9 cellular contexts compared by ENCODE assay signal in the genomic region with DNA sequence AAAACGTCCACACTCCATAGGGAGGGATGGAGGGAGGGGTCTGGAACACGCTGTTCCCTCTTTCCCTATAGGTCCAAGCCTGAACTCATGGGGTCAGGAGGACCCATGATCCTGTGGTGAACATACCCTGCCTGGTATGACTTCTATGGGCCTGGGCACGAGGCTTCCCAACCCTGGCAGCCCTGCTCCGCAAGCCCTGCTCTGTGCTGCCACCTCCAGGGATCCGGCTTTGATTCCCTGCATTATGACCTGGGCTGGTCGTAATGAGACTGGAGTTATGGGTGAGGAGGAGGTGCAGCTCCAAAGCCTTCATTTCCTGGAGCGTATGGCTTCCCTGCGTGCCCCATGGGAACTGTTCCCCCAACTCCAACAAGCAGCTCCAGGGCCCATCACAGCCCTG. TPM values are rescaled to one million over a fixed set of nuclear protein-coding genes. Genes with fewer than 3 reads are reported as not detected.
A peak's percentile ranks its signal among the peaks of the same experiment; 100 is the strongest.
DNase-seq lines count a peak whose midpoint lies in the region; ATAC-seq, FAIRE-seq and TF ChIP-seq lines count a peak whose summit lies in the region.
"Had no signal": no experiment of that assay in that cellular context is flagged by ENCODE, and none has a peak within 500 bp of the region (broad histone marks: within the 10 kb centered on the region; RNA-seq: fewer than 3 reads in every experiment).

No MANE protein-coding gene starts in this region.

- H2AK5ac ChIP-seq in mesendoderm (ENCODE audit: low read length): no peak overlapping the region

- TF ChIP-seq RAD21 in K562 (CRISPR knock-in tag; conservative IDR thresholded peaks at IDR 0.05 in 1 of 2, IDR thresholded peaks at IDR 0.05 in 1 of 2): no peak

- no peaks in the 10 kb centered on the region for H3K36me3 ChIP-seq in Caco-2 (ENCODE audit: control insufficient read depth, insufficient read depth, low read length)
- H3K36me3 ChIP-seq in K562 (ENCODE audit: control insufficient read depth, insufficient read depth, low read length): no peaks in the 10 kb centered on the region
- H3K36me3 ChIP-seq in mesendoderm (ENCODE audit: control insufficient read depth, insufficient read depth, low read length): no peaks in the 10 kb centered on the region

- no peak overlapping the region for H2AFZ ChIP-seq in K562 (ENCODE audit: low read depth, low read length)

- no peak overlapping the region for H3K4ac ChIP-seq in mesendoderm (ENCODE audit: low read depth, low read length)

- peaks cover 24% of the 10 kb centered on the region; the same call in 1 of the 2 replicates for H4K20me1 ChIP-seq in K562 (replicated peaks; ENCODE audit: control insufficient read depth, insufficient read depth, low read length)

- H3K9me3 ChIP-seq in Caco-2: no peaks in the 10 kb centered on the region
- no peaks in the 10 kb centered on the region for H3K9me3 ChIP-seq in K562 (replicated peaks; ENCODE audit: control insufficient read depth, insufficient read depth, low read depth, low read length)

- POLR2A ChIA-PET in Caco-2 (lab: Charles Lee): no interaction called here
- POLR2A ChIA-PET in K562 (lab: Yijun Ruan, JAX): interaction anchor here (0.9 kb wide), 1 partner anchor 47 kb away, joined by 3 read pairs; no protein-coding TSS in a partner anchor

- no peak overlapping the region for H2BK15ac ChIP-seq in mesendoderm (replicated peaks; ENCODE audit: low read depth)

- H3K4me2 ChIP-seq in K562 (ENCODE audit: insufficient read depth, low read length) (no peak overlapping the region), mesendoderm (ENCODE audit: low read length) (no peak overlapping the region)

- no peak for ATAC-seq in K562
- no peak for ATAC-seq in HG02759 (IDR thresholded peaks at IDR 0.05; ENCODE audit: unreplicated experiment)
- no peak for ATAC-seq in activated T-cell treated with anti-CD3 and anti-CD28 coated beads, Interleukin-2, amount 50 U/mL, for 4 hours
- ATAC-seq in GM21737 (IDR thresholded peaks at IDR 0.05; ENCODE audit: unreplicated experiment): no peak

- H3K56ac ChIP-seq in mesendoderm (ENCODE audit: low read length): no peak overlapping the region

- peaks cover 27% of the 10 kb centered on the region for H3K27me3 Mint-ChIP-seq in Caco-2 (ENCODE audit: insufficient read depth, unreplicated experiment)
- peaks cover 54% of the 10 kb centered on the region for H3K27me3 Mint-ChIP-seq in activated T-cell treated with anti-CD3 and anti-CD28 coated beads, Interleukin-2, amount 50 U/mL, for 4 hours (ENCODE audit: low read depth)

- FAIRE-seq in HTR-8/SVneo (lab: Jason Lieb, UNC) (peak; percentile 85), K562 (lab: Jason Lieb, UNC) (no peak)

- H3K79me2 ChIP-seq in K562 (ENCODE audit: control insufficient read depth, insufficient read depth, low read length) (no peaks in the 10 kb centered on the region), mesendoderm (ENCODE audit: control insufficient read depth, insufficient read depth, low read length) (no peaks in the 10 kb centered on the region)

- H3K27ac Mint-ChIP-seq in Caco-2 (ENCODE audit: unreplicated experiment): no peak overlapping the region

- H3K4me1 ChIP-seq in Caco-2 (no peaks in the 10 kb centered on the region), K562 (replicated peaks in 1 of 2; ENCODE audit: control insufficient read depth in 2 of 2, insufficient read depth in 2 of 2, low read length in 2 of 2) (peaks cover 0 to 6% of the 10 kb centered on the region in 2 experiments; a peak in 1 of 5 replicates), mesendoderm (ENCODE audit: control insufficient read depth, low read depth, low read length) (no peaks in the 10 kb centered on the region)

- H3K9me3 Mint-ChIP-seq in Caco-2 (ENCODE audit: unreplicated experiment): no peaks in the 10 kb centered on the region
- no peaks in the 10 kb centered on the region for H3K9me3 Mint-ChIP-seq in activated T-cell treated with anti-CD3 and anti-CD28 coated beads, Interleukin-2, amount 50 U/mL, for 4 hours

- no peak for TF ChIP-seq EP300 in K562 (IDR thresholded peaks at IDR 0.05; ENCODE audit: low read length)

- DNase-seq in Caco-2 (peak in 1 of 2 experiments; percentile 52), HTR-8/SVneo (ENCODE audit: insufficient read length, low spot score) (peak; percentile 66), K562 (ENCODE audit: extremely low read depth in 1 of 4, low spot score in 3 of 4) (no peak), mesendoderm (peak; percentile 48), cortex of kidney (lab: John Stamatoyannopoulos, UW) (no peak)
- DNase-seq in activated T-cell treated with anti-CD3 and anti-CD28 coated beads, Interleukin-2, amount 50 U/mL, for 4 hours: no peak

- H3K23ac ChIP-seq in mesendoderm (ENCODE audit: low read length): no peak overlapping the region

- no peak overlapping the region for H3K4me3 Mint-ChIP-seq in Caco-2 (ENCODE audit: unreplicated experiment)
- H3K4me3 Mint-ChIP-seq in activated T-cell treated with anti-CD3 and anti-CD28 coated beads, Interleukin-2, amount 50 U/mL, for 4 hours: no peak overlapping the region

- no peaks in the 10 kb centered on the region for H3K9me1 ChIP-seq in K562 (ENCODE audit: control insufficient read depth, insufficient read depth, low read length)

- no peak overlapping the region for H3K18ac ChIP-seq in mesendoderm (ENCODE audit: low read length)

- no peak for TF ChIP-seq POLR2A in K562 (conservative IDR thresholded peaks at IDR 0.05)

- H3K9ac ChIP-seq in K562 (ENCODE audit: insufficient read depth in 1 of 2, low read depth in 2 of 2, low read length in 2 of 2) (no peak overlapping the region), mesendoderm (ENCODE audit: low read length) (no peak overlapping the region)

- no peak overlapping the region for H4K8ac ChIP-seq in mesendoderm (ENCODE audit: low read depth, low read length)

- H3K27me3 ChIP-seq in Caco-2 (replicated peaks; ENCODE audit: control insufficient read depth, insufficient read depth, low read length) (no peaks in the 10 kb centered on the region; the same call in none of the 2 replicates), K562 (ENCODE audit: control insufficient read depth in 2 of 2, insufficient read depth in 2 of 2, low read length in 2 of 2) (peaks cover 8 to 46% of the 10 kb centered on the region in 2 experiments; a peak in 4 of 5 replicates), mesendoderm (ENCODE audit: insufficient read depth, low read length, poor library complexity) (peaks cover 18% of the 10 kb centered on the region)

- no TSS peak for BruUV-seq in Caco-2 (replicated peaks; lab: Mats Ljungman, UMichigan)
- BruUV-seq in K562 (replicated peaks; lab: Mats Ljungman, UMichigan): no TSS peak

- H4K5ac ChIP-seq in mesendoderm (ENCODE audit: low read length): no peak overlapping the region

- H3K27ac ChIP-seq in K562 (ENCODE audit: extremely low read depth, low read depth, low read length): no peak overlapping the region
- no peak overlapping the region for H3K27ac ChIP-seq in mesendoderm (ENCODE audit: low read depth, low read length)
- H3K27ac ChIP-seq: SK-N-MC had no signal

- intact Hi-C loops in Caco-2 (cut with micrococcal nuclease; ENCODE audit: unreplicated experiment) (no loop called here), K562 (cut with micrococcal nuclease) (no loop called here)

- in situ Hi-C loops in K562 (cut with MboI): no loop called here

- H3K79me1 ChIP-seq in mesendoderm (ENCODE audit: low read length): no peaks in the 10 kb centered on the region

- TF ChIP-seq CTCF in Caco-2 (IDR thresholded peaks at IDR 0.05; ENCODE audit: insufficient read depth in 1 of 2, low read depth in 1 of 2, low read length in 1 of 2, severe bottlenecking in 1 of 2, unreplicated experiment in 1 of 2) (peak; percentile 35 to 57), K562 (IDR thresholded peaks at IDR 0.05 in 2 of 3, conservative IDR thresholded peaks at IDR 0.05 in 1 of 3; ENCODE audit: insufficient read depth in 2 of 3, low read depth in 1 of 3, low read length in 3 of 3) (peak in 2 of 3 experiments; percentile 16 to 17; a peak in 1 of 6 replicates)

- H3K4me1 Mint-ChIP-seq in Caco-2 (ENCODE audit: low read depth, unreplicated experiment): no peaks in the 10 kb centered on the region
- H3K4me1 Mint-ChIP-seq in activated T-cell treated with anti-CD3 and anti-CD28 coated beads, Interleukin-2, amount 50 U/mL, for 4 hours (ENCODE audit: low read depth): no peaks in the 10 kb centered on the region

- H2BK5ac ChIP-seq in mesendoderm (ENCODE audit: low read length): no peak overlapping the region

- WGBS in K562 (ENCODE audit: insufficient coverage, low coverage, missing lambda C conversion rate): 0% methylated on average over 7 of the region's 8 CpGs
- no CpG with 5 or more reads among the region's 8 CpGs for WGBS in mesendoderm (ENCODE audit: extremely low coverage, insufficient coverage, low lambda C conversion rate)

- CTCF ChIA-PET in Caco-2 (lab: Charles Lee) (interaction anchor here (0.9 to 1.4 kb wide), 3 partner anchors 12 to 95 kb away, joined by 3 read pairs; no protein-coding TSS in a partner anchor), K562 (lab: Yijun Ruan, JAX; ENCODE audit: low intra/inter-chr PET ratio) (no interaction called here)

- peaks cover 6% of the 10 kb centered on the region for H3K36me3 Mint-ChIP-seq in Caco-2 (ENCODE audit: insufficient read depth, unreplicated experiment)
- H3K36me3 Mint-ChIP-seq in activated T-cell treated with anti-CD3 and anti-CD28 coated beads, Interleukin-2, amount 50 U/mL, for 4 hours (ENCODE audit: insufficient read depth): no peaks in the 10 kb centered on the region

- no peak overlapping the region for H2BK120ac ChIP-seq in mesendoderm (ENCODE audit: low read depth, low read length)

- H3K4me3 ChIP-seq in Caco-2 (ENCODE audit: low read depth, low read length) (no peak overlapping the region), K562 (no peak overlapping the region), mesendoderm (ENCODE audit: low read length) (no peak overlapping the region)
- H3K4me3 ChIP-seq: SK-N-MC had no signal

RNA-seq across cellular contexts. Expression of gene CDH22, which starts 54.9 kb away (rescaled TPM):
- 0.11 TPM in 1 of 2 replicates, not detected in the other for total RNA-seq in Caco-2 (2022)
- total RNA-seq in K562 (2011; cell fraction: chromatin; rRNA removed; ENCODE audit: low replicate concordance): not detected in 2 replicates
- not detected in 2 replicates for total RNA-seq in K562 (2011; cell fraction: nucleolus; rRNA removed)
- 0.07 TPM in 1 of 2 replicates, not detected in the other for total RNA-seq in K562 (2011; cell fraction: nucleoplasm; rRNA removed)
- not detected in 2 replicates for total RNA-seq in K562 (2014; rRNA removed)
- total RNA-seq in K562 (2014; rRNA removed; fragmentation: Illumina TruSeq; extraction: Trizol): not detected in 2 replicates
- not detected in 2 replicates for total RNA-seq in K562 (2015; rRNA removed; fragmentation: Illumina TruSeq; extraction: Trizol)
- 0.07 TPM in 1 of 2 replicates, not detected in the other for total RNA-seq in K562 (2021)
- not detected in 2 replicates for polyA plus RNA-seq in K562 (2011; rRNA removed)
- polyA plus RNA-seq in K562 (2011; cell fraction: cytosol; rRNA removed): 0.03 TPM in 1 of 2 replicates, not detected in the other
- 0.04 and 0.11 TPM in 2 replicates for polyA plus RNA-seq in K562 (2011; cell fraction: nucleus; rRNA removed)
- polyA plus RNA-seq in K562 (2012): 0.03 and 0.06 TPM in 2 replicates
- polyA plus RNA-seq in K562 (2014; fragmentation: Illumina TruSeq; extraction: Trizol): not detected in 2 replicates
- not detected for polyA plus RNA-seq in K562 (2014; fragmentation: Nextera tagmentation; extraction: Ambion mirVana)
- 0.08 TPM in 1 of 2 replicates, not detected in the other for polyA plus RNA-seq in K562 (2014; rRNA removed)
- not detected in 2 replicates for polyA minus RNA-seq in K562 (2011; rRNA and poly(A)+ RNA removed)
- not detected in 2 replicates for polyA minus RNA-seq in K562 (2011; cell fraction: cytosol; rRNA and poly(A)+ RNA removed)
- polyA minus RNA-seq in K562 (2011; cell fraction: nucleus; rRNA and poly(A)+ RNA removed): 0.13 TPM in 1 of 2 replicates, not detected in the other
- 0.08 TPM for polyA plus RNA-seq in mesendoderm (2013, experiment 1 of 2)
- polyA plus RNA-seq in mesendoderm (2013, experiment 2 of 2): 0.01 TPM
- total RNA-seq in activated T-cell treated with anti-CD3 and anti-CD28 coated beads, Interleukin-2, amount 50 U/mL, for 4 hours: not detected

Comparison
In these comparisons a context has a peak if more than half of its experiments do, and no peak if none do; other contexts are left out.
1. DNase-seq: peak in HTR-8/SVneo (single experiment) and mesendoderm (single experiment); none in K562 (0 of 4), activated T-cell treated with anti-CD3 and anti-CD28 coated beads, Interleukin-2, amount 50 U/mL, for 4 hours (single experiment) and cortex of kidney (single experiment).